8 cellular contexts compared by ENCODE assay signal in the genomic region with DNA sequence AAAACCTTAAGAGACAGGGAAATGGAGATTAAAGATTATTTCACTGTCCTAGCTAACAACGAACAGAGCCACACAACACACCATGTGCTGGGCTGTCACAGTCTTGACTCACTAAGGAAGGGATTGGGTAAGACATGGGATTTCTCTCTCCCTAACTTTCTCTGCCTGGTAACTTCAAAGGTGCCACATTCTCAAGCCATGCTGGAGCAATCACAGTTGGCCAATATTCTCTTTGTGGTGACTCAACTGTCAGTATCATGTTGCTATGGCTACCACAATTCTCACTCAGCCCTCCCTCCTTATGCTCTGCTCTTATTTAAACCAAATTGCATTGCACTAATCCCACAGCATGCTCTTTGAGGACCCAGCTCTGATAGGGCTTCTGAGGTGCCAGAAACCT.
DNase-seq lines count a peak whose midpoint lies in the region; ATAC-seq and TF ChIP-seq lines count a peak whose summit lies in the region.

No MANE protein-coding gene starts in this region.

- H3K27ac ChIP-seq in fibroblast of lung (ENCODE audit: insufficient read depth, low read length) (peak overlapping the region; percentile 47), Peyer's patch (peak overlapping the region in 2 of 4 donors; percentile 16 to 44)

- H3K4me3 ChIP-seq in fibroblast of lung (replicated peaks in 1 of 4; ENCODE audit: control extremely low read depth in 1 of 4, insufficient read depth in 1 of 4, low read depth in 3 of 4, low read length in 4 of 4) (no peak overlapping the region), Peyer's patch (no peak overlapping the region)

- H3K4me2 ChIP-seq in fibroblast of lung (ENCODE audit: extremely low read depth, insufficient read depth, low read length), result peak overlapping the region; percentile 19

- H3K9me3 Mint-ChIP-seq in stimulated activated effector memory CD8-positive, alpha-beta T cell treated with anti-CD3 and anti-CD28 coated beads, Interleukin-12 subunit alpha, Interleukin-12 subunit beta, amount 100 ng/mL, for 72 hours, result no peaks in the 10 kb centered on the region

- no peak overlapping the region for H3K9ac ChIP-seq in fibroblast of lung (ENCODE audit: insufficient read depth, low read length)

- H3K4me1 ChIP-seq in fibroblast of lung (ENCODE audit: control insufficient read depth, extremely low read depth, insufficient read depth, low read length), result peaks cover 9% of the 10 kb centered on the region
- peaks cover 0 to 16% (median 2%) of the 10 kb centered on the region in 4 donors for H3K4me1 ChIP-seq in Peyer's patch

- H3K36me3 Mint-ChIP-seq in stimulated activated effector memory CD8-positive, alpha-beta T cell treated with anti-CD3 and anti-CD28 coated beads, Interleukin-12 subunit alpha, Interleukin-12 subunit beta, amount 100 ng/mL, for 72 hours, result peaks cover 61% of the 10 kb centered on the region

- H3K4me1 Mint-ChIP-seq in stimulated activated effector memory CD8-positive, alpha-beta T cell treated with anti-CD3 and anti-CD28 coated beads, Interleukin-12 subunit alpha, Interleukin-12 subunit beta, amount 100 ng/mL, for 72 hours, result peaks cover 58% of the 10 kb centered on the region

- H3K27ac Mint-ChIP-seq in stimulated activated effector memory CD8-positive, alpha-beta T cell treated with anti-CD3 and anti-CD28 coated beads, Interleukin-12 subunit alpha, Interleukin-12 subunit beta, amount 100 ng/mL, for 72 hours, result peak overlapping the region; percentile 90

- no peaks in the 10 kb centered on the region for H3K27me3 ChIP-seq in fibroblast of lung (ENCODE audit: control insufficient read depth, insufficient read depth, low read length)
- no peaks in the 10 kb centered on the region for H3K27me3 ChIP-seq in Peyer's patch

- TF ChIP-seq POLR2A in Peyer's patch (IDR thresholded peaks at IDR 0.05), result no peak

- peak; percentile 86 for ATAC-seq in stimulated activated effector memory CD8-positive, alpha-beta T cell treated with anti-CD3 and anti-CD28 coated beads, Interleukin-12 subunit alpha, Interleukin-12 subunit beta, amount 100 ng/mL, for 72 hours

- H3K4me3 Mint-ChIP-seq in stimulated activated effector memory CD8-positive, alpha-beta T cell treated with anti-CD3 and anti-CD28 coated beads, Interleukin-12 subunit alpha, Interleukin-12 subunit beta, amount 100 ng/mL, for 72 hours, result peak overlapping the region; percentile 56

- H3K36me3 ChIP-seq in fibroblast of lung (ENCODE audit: control insufficient read depth, insufficient read depth, low read length) (no peaks in the 10 kb centered on the region), Peyer's patch (peaks cover 0 to 15% (median 0%) of the 10 kb centered on the region in 3 donors)

- H3K9me3 ChIP-seq in fibroblast of lung (ENCODE audit: control insufficient read depth, insufficient read depth, low read depth, low read length) (no peaks in the 10 kb centered on the region), Peyer's patch (no peaks in the 10 kb centered on the region)

- H2AFZ ChIP-seq in fibroblast of lung (ENCODE audit: low read length), result no peak overlapping the region

- H4K20me1 ChIP-seq in fibroblast of lung (ENCODE audit: control insufficient read depth, extremely low read depth, insufficient read depth, low read length), result no peaks in the 10 kb centered on the region

- peak; percentile 20 for DNase-seq in stimulated activated CD4-positive, alpha-beta T cell treated with anti-CD3 and anti-CD28 coated beads, Interleukin-4, amount 100 ng/mL, for 24 hours
- DNase-seq in stimulated activated CD4-positive, alpha-beta T cell treated with anti-CD3 and anti-CD28 coated beads, Interleukin-4, amount 100 ng/mL, for 1 hour, result no peak
- DNase-seq in OCI-M1 (lab: John Stamatoyannopoulos, UW) (peak; percentile 18), fibroblast of lung (ENCODE audit: low read depth in 2 of 2) (peak; percentile 90 to 97), NCI-H2029 treated with DMSO at 0.1 percent for 48 hours (lab: John Stamatoyannopoulos, UW) (no peak), Peyer's patch (no peak), NCI-H2171 (lab: John Stamatoyannopoulos, UW) (no peak)
- no peak for DNase-seq in stimulated activated effector memory CD8-positive, alpha-beta T cell treated with anti-CD3 and anti-CD28 coated beads, Interleukin-12 subunit alpha, Interleukin-12 subunit beta, amount 100 ng/mL, for 72 hours (ENCODE audit: low spot score in 2 of 2)

- no peak for TF ChIP-seq CTCF in fibroblast of lung (conservative IDR thresholded peaks at IDR 0.05 in 1 of 2, IDR thresholded peaks at IDR 0.05 in 1 of 2; ENCODE audit: low read depth in 1 of 2, low read length in 2 of 2)
- TF ChIP-seq CTCF in Peyer's patch (IDR thresholded peaks at IDR 0.05), result no peak

- H3K79me2 ChIP-seq in fibroblast of lung (ENCODE audit: control insufficient read depth, insufficient read depth, low read length), result no peaks in the 10 kb centered on the region

Comparison
In these comparisons a context has a peak if more than half of its experiments do, and no peak if none do; other contexts are left out.
1. DNase-seq: peak in stimulated activated CD4-positive, alpha-beta T cell treated with anti-CD3 and anti-CD28 coated beads, Interleukin-4, amount 100 ng/mL, for 24 hours (single experiment), OCI-M1 (single experiment) and fibroblast of lung (2 of 2); none in stimulated activated CD4-positive, alpha-beta T cell treated with anti-CD3 and anti-CD28 coated beads, Interleukin-4, amount 100 ng/mL, for 1 hour (single experiment), stimulated activated effector memory CD8-positive, alpha-beta T cell treated with anti-CD3 and anti-CD28 coated beads, Interleukin-12 subunit alpha, Interleukin-12 subunit beta, amount 100 ng/mL, for 72 hours (0 of 2), NCI-H2029 treated with DMSO at 0.1 percent for 48 hours (single experiment), Peyer's patch (0 of 3) and NCI-H2171 (single experiment).